In the genomic region with DNA sequence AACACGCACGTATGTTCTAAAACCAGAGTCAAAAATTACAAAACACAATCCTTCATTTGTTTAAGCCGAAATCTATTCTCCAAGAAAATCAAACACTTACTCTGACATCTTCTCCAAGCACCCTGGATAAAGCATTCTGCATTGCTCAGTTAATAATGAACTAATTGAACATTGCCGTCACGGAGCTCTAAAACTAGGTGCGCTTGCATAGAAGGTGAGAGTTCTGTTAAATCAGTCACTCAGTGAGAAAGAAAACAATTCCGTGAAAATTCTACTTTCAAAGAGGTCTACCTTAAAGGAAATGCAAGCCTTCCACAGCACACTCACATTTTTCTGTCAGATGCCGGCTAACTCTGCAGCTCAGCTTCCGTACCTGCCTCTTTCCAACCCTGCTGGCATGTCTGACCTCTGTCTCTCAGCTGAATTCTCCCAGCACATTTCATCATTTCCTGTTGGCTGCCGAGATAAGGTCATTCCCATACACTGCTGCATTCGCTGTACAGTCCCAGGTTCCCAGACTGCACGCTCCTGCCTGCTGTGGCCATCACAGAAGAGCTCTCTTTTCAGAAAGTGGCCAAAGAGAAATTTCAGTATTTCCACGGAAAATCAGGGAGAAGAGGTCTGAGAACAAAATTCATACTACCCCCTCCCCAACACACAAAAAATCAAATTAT, we compare ENCODE assay signal across 1 cellular context.
TF ChIP-seq lines count a peak whose summit lies in the region.

No MANE protein-coding gene starts in this region.

TF ChIP-seq in K562, 482 proteins besides CTCF, POLR2A, EP300 and RAD21 (continued from another document and continues in another):
- TF ChIP-seq ZNF431 (CRISPR knock-in tag; IDR thresholded peaks at IDR 0.05) = no peak
- TF ChIP-seq POLR2H (tag; IDR thresholded peaks at IDR 0.05; ENCODE audit: low read depth) = peak; percentile 73
- TF ChIP-seq, protein P1, sequence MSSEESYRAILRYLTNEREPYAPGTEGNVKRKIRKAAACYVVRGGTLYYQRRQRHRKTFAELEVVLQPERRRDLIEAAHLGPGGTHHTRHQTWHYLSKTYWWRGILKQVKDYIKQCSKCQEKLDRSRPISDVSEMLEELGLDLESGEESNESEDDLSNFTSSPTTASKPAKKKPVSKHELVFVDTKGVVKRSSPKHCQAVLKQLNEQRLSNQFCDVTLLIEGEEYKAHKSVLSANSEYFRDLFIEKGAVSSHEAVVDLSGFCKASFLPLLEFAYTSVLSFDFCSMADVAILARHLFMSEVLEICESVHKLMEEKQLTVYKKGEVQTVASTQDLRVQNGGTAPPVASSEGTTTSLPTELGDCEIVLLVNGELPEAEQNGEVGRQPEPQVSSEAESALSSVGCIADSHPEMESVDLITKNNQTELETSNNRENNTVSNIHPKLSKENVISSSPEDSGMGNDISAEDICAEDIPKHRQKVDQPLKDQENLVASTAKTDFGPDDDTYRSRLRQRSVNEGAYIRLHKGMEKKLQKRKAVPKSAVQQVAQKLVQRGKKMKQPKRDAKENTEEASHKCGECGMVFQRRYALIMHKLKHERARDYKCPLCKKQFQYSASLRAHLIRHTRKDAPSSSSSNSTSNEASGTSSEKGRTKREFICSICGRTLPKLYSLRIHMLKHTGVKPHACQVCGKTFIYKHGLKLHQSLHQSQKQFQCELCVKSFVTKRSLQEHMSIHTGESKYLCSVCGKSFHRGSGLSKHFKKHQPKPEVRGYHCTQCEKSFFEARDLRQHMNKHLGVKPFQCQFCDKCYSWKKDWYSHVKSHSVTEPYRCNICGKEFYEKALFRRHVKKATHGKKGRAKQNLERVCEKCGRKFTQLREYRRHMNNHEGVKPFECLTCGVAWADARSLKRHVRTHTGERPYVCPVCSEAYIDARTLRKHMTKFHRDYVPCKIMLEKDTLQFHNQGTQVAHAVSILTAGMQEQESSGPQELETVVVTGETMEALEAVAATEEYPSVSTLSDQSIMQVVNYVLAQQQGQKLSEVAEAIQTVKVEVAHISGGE (CRISPR knock-in tag; IDR thresholded peaks at IDR 0.05) = peak in 1 of 3 experiments; percentile 40; a peak in 1 of 6 replicates
- peak; percentile 59; the same call in 1 of the 2 replicates for TF ChIP-seq NCOR1 (IDR thresholded peaks at IDR 0.05)
- peak; percentile 79 for TF ChIP-seq DPF2 (IDR thresholded peaks at IDR 0.05)
- peak; percentile 23; the same call in 1 of the 2 replicates for TF ChIP-seq PHF8 (IDR thresholded peaks at IDR 0.05; ENCODE audit: borderline replicate concordance, low read length)
- TF ChIP-seq CBFB (CRISPR knock-in tag; IDR thresholded peaks at IDR 0.05) = no peak
- no peak for TF ChIP-seq NFE2L1 (tag; IDR thresholded peaks at IDR 0.05; ENCODE audit: borderline replicate concordance, low read depth)
- TF ChIP-seq NONO (IDR thresholded peaks at IDR 0.05; ENCODE audit: low read depth in 2 of 2, low read length in 1 of 2) = no peak
- peak; percentile 65; the same call in 1 of the 2 replicates for TF ChIP-seq SMARCE1 (IDR thresholded peaks at IDR 0.05)
- peak in 1 of 2 experiments; percentile 43; a peak in 1 of 4 replicates for TF ChIP-seq RCOR1 (IDR thresholded peaks at IDR 0.05; ENCODE audit: borderline replicate concordance in 1 of 2, low read depth in 2 of 2, low read length in 2 of 2)
- TF ChIP-seq HMGN3 (IDR thresholded peaks at IDR 0.05; ENCODE audit: borderline replicate concordance, extremely low read depth, insufficient read length, low read depth, low read length) = no peak
- TF ChIP-seq GATA2 (CRISPR knock-in tag; IDR thresholded peaks at IDR 0.05) = peak; percentile 55; the same call in 1 of the 2 replicates
- TF ChIP-seq ADNP (tag; IDR thresholded peaks at IDR 0.05) = no peak
- no peak for TF ChIP-seq ZNF224 (CRISPR knock-in tag; IDR thresholded peaks at IDR 0.05)
- TF ChIP-seq XRCC5 (IDR thresholded peaks at IDR 0.05; ENCODE audit: low read depth, low read length) = no peak
- no peak for TF ChIP-seq BACH1 (tag; IDR thresholded peaks at IDR 0.05)
- peak; percentile 86 for TF ChIP-seq JUND (IDR thresholded peaks at IDR 0.05; ENCODE audit: borderline replicate concordance, low read depth, low read length)
- peak; percentile 77; the same call in 1 of the 3 replicates for TF ChIP-seq JUND (tag; IDR thresholded peaks at IDR 0.05; ENCODE audit: borderline replicate concordance, low read depth, low read length)
- TF ChIP-seq CTBP1 (IDR thresholded peaks at IDR 0.05; ENCODE audit: borderline replicate concordance) = peak; percentile 61; the same call in 1 of the 2 replicates
- no peak for TF ChIP-seq HMGXB4 (CRISPR knock-in tag; IDR thresholded peaks at IDR 0.05)
- TF ChIP-seq ZNF75A (CRISPR knock-in tag; IDR thresholded peaks at IDR 0.05) = no peak
- TF ChIP-seq HDAC1 (IDR thresholded peaks at IDR 0.05) = peak in 1 of 2 experiments; percentile 91; a peak in 2 of 4 replicates
- no peak for TF ChIP-seq RNF219 (CRISPR knock-in tag; IDR thresholded peaks at IDR 0.05)
- TF ChIP-seq BCOR (IDR thresholded peaks at IDR 0.05) = 0 out of 2 replicates have a peak, but pooled peaks have one; percentile 25
- TF ChIP-seq TAF9B (IDR thresholded peaks at IDR 0.05; ENCODE audit: partially characterized antibody) = peak; percentile 83
- TF ChIP-seq ZBTB43 (CRISPR knock-in tag; IDR thresholded peaks at IDR 0.05) = no peak
- TF ChIP-seq MYC (IDR thresholded peaks at IDR 0.05; ENCODE audit: low read depth, low read length) = peak; percentile 79; the same call in 1 of the 2 replicates
- no peak for TF ChIP-seq MYC (CRISPR knock-in tag; IDR thresholded peaks at IDR 0.05; ENCODE audit: borderline replicate concordance, low read depth)
- peak; percentile 21; the same call in 1 of the 2 replicates for TF ChIP-seq TAF7 (tag; IDR thresholded peaks at IDR 0.05)
- TF ChIP-seq ZNF644 (tag; IDR thresholded peaks at IDR 0.05; ENCODE audit: low read depth) = no peak
- peak in 1 of 2 experiments; percentile 88; a peak in 2 of 4 replicates for TF ChIP-seq ZNF318 (IDR thresholded peaks at IDR 0.05; ENCODE audit: borderline replicate concordance in 1 of 2, low read depth in 1 of 2)
- TF ChIP-seq, protein P2, sequence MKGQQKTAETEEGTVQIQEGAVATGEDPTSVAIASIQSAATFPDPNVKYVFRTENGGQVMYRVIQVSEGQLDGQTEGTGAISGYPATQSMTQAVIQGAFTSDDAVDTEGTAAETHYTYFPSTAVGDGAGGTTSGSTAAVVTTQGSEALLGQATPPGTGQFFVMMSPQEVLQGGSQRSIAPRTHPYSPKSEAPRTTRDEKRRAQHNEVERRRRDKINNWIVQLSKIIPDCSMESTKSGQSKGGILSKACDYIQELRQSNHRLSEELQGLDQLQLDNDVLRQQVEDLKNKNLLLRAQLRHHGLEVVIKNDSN (CRISPR knock-in tag; IDR thresholded peaks at IDR 0.05) = no peak
- TF ChIP-seq SFPQ (IDR thresholded peaks at IDR 0.05; ENCODE audit: low read depth, low read length) = no peak
